20 cellular contexts compared by ENCODE assay signal in genomic region chr3:117837391-117837790, GRCh38.
"Had no signal": no experiment of that assay in that cellular context is flagged by ENCODE, and none has a peak within 500 bp of the region (broad histone marks: within the 10 kb centered on the region; RNA-seq: fewer than 3 reads in every experiment).

No MANE protein-coding gene starts in this region.

- ATAC-seq: HepG2 had no signal

- DNase-seq: IMR-90, Karpas-422, KG1, MG63, NCI-H1092 treated with DMSO at 0.1 percent for 48 hours, NCI-H1436, NCI-H187, NCI-H2029, NCI-H2081 treated with DMSO at 0.1 percent for 48 hours, NCI-H2171, NCI-H226, NCI-H446, NCI-H510A, NCI-H524 treated with DMSO at 0.1 percent for 48 hours, NCI-H69, NCI-H774, Right ventricle myocardium superior, RPMI8226, SIG-M5 had no signal
